Comparison of ENCODE assay signal across 30 cellular contexts in genomic region chr1:210248341-210248740, GRCh38. TPM values are rescaled to one million over a fixed set of nuclear protein-coding genes. Genes with fewer than 3 reads are reported as not detected.
"Had no signal": no experiment of that assay in that cellular context is flagged by ENCODE, and none has a peak within 500 bp of the region (broad histone marks: within the 10 kb centered on the region; RNA-seq: fewer than 3 reads in every experiment).

No MANE protein-coding gene starts in this region.

- H3K36me3 Mint-ChIP-seq: activated naive CD8-positive, alpha-beta T cell treated with anti-CD3 and anti-CD28 coated beads for 36 hours; naive thymus-derived CD8-positive, alpha-beta T cell; stimulated activated memory B cell treated with anti-CD40 and anti-IgM and Interleukin-4, amounts not matched to agents 10 μg/mL and 1 μg/mL and 100 μg/mL, for 72 hours; type B pancreatic cell had no signal

- H3K9me3 Mint-ChIP-seq: activated naive CD4-positive, alpha-beta T cell treated with anti-CD3 and anti-CD28 coated beads for 36 hours; activated naive CD8-positive, alpha-beta T cell treated with anti-CD3 and anti-CD28 coated beads for 36 hours; activated T-helper 1 cell treated with anti-CD3 and anti-CD28 coated beads, Interleukin-12 subunit alpha, Interleukin-12 subunit beta, Interleukin-2, Interleukin-4 antibody, amounts not matched to agents 30 ng/mL and 10 ng/mL and 1 ng/mL, durations not matched to agents 14 hours and 24 hours and 36 hours; naive thymus-derived CD8-positive, alpha-beta T cell; neural crest cell; stimulated activated memory B cell treated with anti-CD40 and anti-IgM and Interleukin-4, amounts not matched to agents 10 μg/mL and 1 μg/mL and 100 μg/mL, for 72 hours; stimulated activated naive CD8-positive, alpha-beta T cell treated with anti-CD3 and anti-CD28 coated beads, Interleukin-15, amount 100 ng/mL, for 72 hours; T-helper 2 cell treated with Interferon-gamma antibody and Interleukin-4, amounts not matched to agents 5 μg/mL and 100 μg/mL, for 36 hours; type B pancreatic cell had no signal

- DNase-seq: activated CD4-positive, alpha-beta T cell treated with anti-CD3 and anti-CD28 coated beads for 36 hours; activated CD4-positive, alpha-beta T cell treated with anti-CD3 and anti-CD28 coated beads, Interleukin-2, amount 50 U/mL, for 4 hours; activated CD4-positive, CD25-positive, alpha-beta regulatory T cell; activated effector memory CD4-positive, alpha-beta T cell treated with anti-CD3 and anti-CD28 coated beads, Interleukin-2, amount 50 U/mL, for 16 hours; activated naive CD4-positive, alpha-beta T cell treated with anti-CD3 and anti-CD28 coated beads for 36 hours; activated naive CD8-positive, alpha-beta T cell treated with anti-CD3 and anti-CD28 coated beads for 36 hours; adrenal gland; central memory CD4-positive, alpha-beta T cell; head of caudate nucleus; hypothalamus; immature natural killer cell; midbrain; naive thymus-derived CD8-positive, alpha-beta T cell; nucleus accumbens; pancreas; retina; stimulated activated CD4-positive, alpha-beta T cell treated with anti-CD3 and anti-CD28 coated beads, Interleukin-1b, Interleukin-23, amount 100 ng/mL, for 48 hours; stimulated activated CD4-positive, alpha-beta T cell treated with anti-CD3 and anti-CD28 coated beads, Interleukin-4, amount 100 ng/mL, for 4 hours; stimulated activated CD8-positive, alpha-beta memory T cell treated with anti-CD3 and anti-CD28 coated beads, Interleukin-4, amount 100 ng/mL, for 48 hours; stimulated activated naive CD8-positive, alpha-beta T cell treated with anti-CD3 and anti-CD28 coated beads, Interleukin-15, amount 100 ng/mL, for 72 hours; substantia nigra; T-helper 1 cell; uterus had no signal

- H3K4me3 Mint-ChIP-seq: activated CD4-positive, alpha-beta T cell treated with anti-CD3 and anti-CD28 coated beads for 36 hours; activated naive CD4-positive, alpha-beta T cell treated with anti-CD3 and anti-CD28 coated beads for 36 hours; activated naive CD8-positive, alpha-beta T cell treated with anti-CD3 and anti-CD28 coated beads for 36 hours; activated T-helper 1 cell treated with anti-CD3 and anti-CD28 coated beads, Interleukin-12 subunit alpha, Interleukin-12 subunit beta, Interleukin-2, Interleukin-4 antibody, amounts not matched to agents 30 ng/mL and 10 ng/mL and 1 ng/mL, durations not matched to agents 14 hours and 24 hours and 36 hours; immature natural killer cell; naive thymus-derived CD8-positive, alpha-beta T cell; stimulated activated memory B cell treated with anti-CD40 and anti-IgM and Interleukin-4, amounts not matched to agents 10 μg/mL and 1 μg/mL and 100 μg/mL, for 72 hours; stimulated activated naive CD8-positive, alpha-beta T cell treated with anti-CD3 and anti-CD28 coated beads, Interleukin-15, amount 100 ng/mL, for 72 hours; T-helper 2 cell treated with Interferon-gamma antibody and Interleukin-4, amounts not matched to agents 5 μg/mL and 100 μg/mL, for 36 hours; type B pancreatic cell had no signal

- ATAC-seq: activated CD4-positive, alpha-beta T cell treated with anti-CD3 and anti-CD28 coated beads for 36 hours; esophagus mucosa; naive thymus-derived CD8-positive, alpha-beta T cell; pancreas; sciatic nerve; stimulated activated memory B cell treated with anti-CD40 and anti-IgM and Interleukin-4, amounts not matched to agents 10 μg/mL and 1 μg/mL and 100 μg/mL, for 72 hours; stimulated activated naive CD8-positive, alpha-beta T cell treated with anti-CD3 and anti-CD28 coated beads, Interleukin-15, amount 100 ng/mL, for 72 hours had no signal

- H3K27ac Mint-ChIP-seq: activated CD4-positive, alpha-beta T cell treated with anti-CD3 and anti-CD28 coated beads for 36 hours; activated naive CD4-positive, alpha-beta T cell treated with anti-CD3 and anti-CD28 coated beads for 36 hours; activated naive CD8-positive, alpha-beta T cell treated with anti-CD3 and anti-CD28 coated beads for 36 hours; activated T-helper 1 cell treated with anti-CD3 and anti-CD28 coated beads, Interleukin-12 subunit alpha, Interleukin-12 subunit beta, Interleukin-2, Interleukin-4 antibody, amounts not matched to agents 30 ng/mL and 10 ng/mL and 1 ng/mL, durations not matched to agents 14 hours and 24 hours and 36 hours; immature natural killer cell; naive thymus-derived CD8-positive, alpha-beta T cell; stimulated activated memory B cell treated with anti-CD40 and anti-IgM and Interleukin-4, amounts not matched to agents 10 μg/mL and 1 μg/mL and 100 μg/mL, for 72 hours; stimulated activated naive CD8-positive, alpha-beta T cell treated with anti-CD3 and anti-CD28 coated beads, Interleukin-15, amount 100 ng/mL, for 72 hours; T-helper 2 cell treated with Interferon-gamma antibody and Interleukin-4, amounts not matched to agents 5 μg/mL and 100 μg/mL, for 36 hours; type B pancreatic cell had no signal

RNA-seq across cellular contexts. Expression of gene SERTAD4, which starts 15.7 kb away (rescaled TPM):
- total RNA-seq: activated CD4-positive, alpha-beta T cell treated with anti-CD3 and anti-CD28 coated beads for 36 hours; activated naive CD4-positive, alpha-beta T cell treated with anti-CD3 and anti-CD28 coated beads for 36 hours; activated naive CD8-positive, alpha-beta T cell treated with anti-CD3 and anti-CD28 coated beads for 36 hours; activated T-helper 1 cell treated with anti-CD3 and anti-CD28 coated beads, Interleukin-12 subunit alpha, Interleukin-12 subunit beta, Interleukin-2, Interleukin-4 antibody, amounts not matched to agents 30 ng/mL and 10 ng/mL and 1 ng/mL, durations not matched to agents 14 hours and 24 hours and 36 hours; naive thymus-derived CD8-positive, alpha-beta T cell had no signal
